ENCODE assay signal across 8 cellular contexts in genomic region chr17:28871056-28871579, GRCh38. TPM values are rescaled to one million over a fixed set of nuclear protein-coding genes. Genes with fewer than 3 reads are reported as not detected.
DNase-seq lines count a peak whose midpoint lies in the region; ATAC-seq and TF ChIP-seq lines count a peak whose summit lies in the region.

No MANE protein-coding gene starts in this region.

- no peak overlapping the region for H2BK120ac ChIP-seq in neuronal stem cell (ENCODE audit: low read depth, low read length)

- no peak overlapping the region for H3K4ac ChIP-seq in neuronal stem cell (ENCODE audit: low read length)

- no peak overlapping the region for H2BK5ac ChIP-seq in neuronal stem cell (ENCODE audit: low read length)

- no peak overlapping the region for H3K4me2 ChIP-seq in neuronal stem cell (ENCODE audit: insufficient read depth, low read length, poor library complexity, severe bottlenecking)

- H2AFZ ChIP-seq in neuronal stem cell (ENCODE audit: low read length): peak overlapping the region; percentile 71

- H3K9me3 ChIP-seq in neuronal stem cell (replicated peaks in 1 of 2; ENCODE audit: control insufficient read depth in 2 of 2, insufficient read depth in 1 of 2, low read depth in 1 of 2, low read length in 2 of 2) (no peaks in the 10 kb centered on the region), adrenal gland (replicated peaks in 1 of 3) (no peaks in the 10 kb centered on the region)

- H4K91ac ChIP-seq in neuronal stem cell (ENCODE audit: low read depth, low read length, poor library complexity): no peak overlapping the region

- H3K18ac ChIP-seq in neuronal stem cell (ENCODE audit: low read length): no peak overlapping the region

- no peak overlapping the region for H3K4me3 Mint-ChIP-seq in glutamatergic neuron (ENCODE audit: unreplicated experiment)

- H3K4me3 ChIP-seq in neuronal stem cell (ENCODE audit: low read length in 2 of 2): no peak overlapping the region
- H3K4me3 ChIP-seq in adrenal gland: no peak overlapping the region

- no peak for TF ChIP-seq POLR2A in adrenal gland (IDR thresholded peaks at IDR 0.05)

- no peak for TF ChIP-seq CTCF in glutamatergic neuron (IDR thresholded peaks at IDR 0.05; ENCODE audit: partially characterized antibody, unreplicated experiment)
- no peak for TF ChIP-seq CTCF in adrenal gland (IDR thresholded peaks at IDR 0.05)

- H3K27ac Mint-ChIP-seq in glutamatergic neuron (ENCODE audit: unreplicated experiment): no peak overlapping the region

- WGBS in neuronal stem cell (ENCODE audit: extremely low coverage in 2 of 2, insufficient read length in 2 of 2, insufficient replicate concordance in 1 of 2), 2 donors: no CpG with 5 or more reads among the region's 6 CpGs
- WGBS in adrenal gland, 4 donors: 76 to 89% (median 83%) methylated on average over 4 to 6 of the region's 6 CpGs

- no peak overlapping the region for H2AK5ac ChIP-seq in neuronal stem cell (ENCODE audit: low read depth, low read length)

- no peak overlapping the region for H3K9ac ChIP-seq in neuronal stem cell (ENCODE audit: low read depth, low read length, poor library complexity)

- peaks cover 0 to 2% of the 10 kb centered on the region in 2 donors for H3K4me1 ChIP-seq in neuronal stem cell (ENCODE audit: control insufficient read depth in 2 of 2, insufficient read depth in 1 of 2, low read depth in 1 of 2, low read length in 2 of 2)
- no peaks in the 10 kb centered on the region for H3K4me1 ChIP-seq in adrenal gland (replicated peaks in 1 of 2)

- no peak overlapping the region for H2BK15ac ChIP-seq in neuronal stem cell (ENCODE audit: low read length)

- H3K36me3 ChIP-seq in neuronal stem cell (replicated peaks in 1 of 2; ENCODE audit: control insufficient read depth in 2 of 2, insufficient read depth in 2 of 2, low read length in 2 of 2): no peaks in the 10 kb centered on the region
- no peaks in the 10 kb centered on the region for H3K36me3 ChIP-seq in adrenal gland (replicated peaks in 1 of 2)

- no peak overlapping the region for H2BK12ac ChIP-seq in neuronal stem cell (ENCODE audit: low read length)

- intact Hi-C loops in adrenal gland (cut with DNase I): no loop called here

- peak; percentile 75 for ATAC-seq in GM18873 (IDR thresholded peaks at IDR 0.05; ENCODE audit: low FRiP score, unreplicated experiment)
- peak; percentile 94 for ATAC-seq in HG02852 (IDR thresholded peaks at IDR 0.05; ENCODE audit: unreplicated experiment)

- no peak overlapping the region for H3K27ac ChIP-seq in neuronal stem cell (replicated peaks; ENCODE audit: low read length)
- no peak overlapping the region for H3K27ac ChIP-seq in adrenal gland

- H3K9me3 Mint-ChIP-seq in glutamatergic neuron (ENCODE audit: unreplicated experiment): peaks cover 5% of the 10 kb centered on the region

- peaks cover 1% of the 10 kb centered on the region for H3K27me3 Mint-ChIP-seq in glutamatergic neuron (ENCODE audit: unreplicated experiment)

- H3K27me3 ChIP-seq in neuronal stem cell (ENCODE audit: control insufficient read depth in 3 of 3, insufficient read depth in 3 of 3, low read depth in 1 of 3, low read length in 3 of 3): no peaks in the 10 kb centered on the region
- no peaks in the 10 kb centered on the region for H3K27me3 ChIP-seq in adrenal gland

- no peak overlapping the region for H3K14ac ChIP-seq in neuronal stem cell (ENCODE audit: low read length)

- DNase-seq in activated CD4-positive, alpha-beta T cell treated with anti-CD3 and anti-CD28 coated beads for 48 hours: peak; percentile 60
- DNase-seq in neuronal stem cell (ENCODE audit: low spot score) (no peak), glutamatergic neuron (no peak), DMS 273 treated with DMSO at 0.1 percent for 48 hours (lab: John Stamatoyannopoulos, UW) (no peak), adrenal gland (no peak), RKO (ENCODE audit: low spot score) (no peak)

- H4K8ac ChIP-seq in neuronal stem cell (ENCODE audit: low read depth, low read length): no peak overlapping the region

- H3K36me3 Mint-ChIP-seq in glutamatergic neuron (ENCODE audit: unreplicated experiment): peaks cover 4% of the 10 kb centered on the region

- peaks cover 5% of the 10 kb centered on the region for H3K4me1 Mint-ChIP-seq in glutamatergic neuron (ENCODE audit: low read depth, unreplicated experiment)

- no peaks in the 10 kb centered on the region for H3K79me1 ChIP-seq in neuronal stem cell (ENCODE audit: low read depth, low read length)

- H3K23ac ChIP-seq in neuronal stem cell (ENCODE audit: low read depth, low read length, poor library complexity): no peak overlapping the region

RNA-seq across cellular contexts. Expression of gene ERAL1, which starts 16.3 kb away (rescaled TPM):
- polyA plus RNA-seq in neuronal stem cell (2013, experiment 1 of 2): 36.2 TPM
- 39.5 TPM for polyA plus RNA-seq in neuronal stem cell (2013, experiment 2 of 2)
- total RNA-seq in glutamatergic neuron (ENCODE audit: unreplicated experiment) (53.3 TPM), adrenal gland (10 to 100 TPM; 45.0 to 62.1 (median 55.1) TPM)
- 10 to 100 TPM; 44.0 to 80.8 (median 60.9) TPM for polyA plus RNA-seq in adrenal gland

RNA-seq across cellular contexts. Expression of gene FLOT2, which starts 26.4 kb away (rescaled TPM):
- 95.3 TPM for polyA plus RNA-seq in neuronal stem cell (2013, experiment 1 of 2)
- polyA plus RNA-seq in neuronal stem cell (2013, experiment 2 of 2): 94.8 TPM
- 143 TPM for total RNA-seq in glutamatergic neuron (ENCODE audit: unreplicated experiment)
- total RNA-seq in adrenal gland: 100 to 1,000 TPM in 2 of 8 donors, 10 to 100 TPM in 6; 48.4 to 193 (median 86.5) TPM
- polyA plus RNA-seq in adrenal gland: 10 to 100 TPM; 36.8 to 43.3 (median 43.1) TPM

RNA-seq across cellular contexts. Expression of gene FAM222B, which starts 28.5 kb away (rescaled TPM):
- polyA plus RNA-seq in neuronal stem cell (2013, experiment 1 of 2): 38.0 TPM
- polyA plus RNA-seq in neuronal stem cell (2013, experiment 2 of 2): 37.2 TPM
- total RNA-seq in glutamatergic neuron (ENCODE audit: unreplicated experiment): 44.0 TPM
- total RNA-seq in adrenal gland: 10 to 100 TPM in 6 of 8 donors, 1 to 10 TPM in 2; 5.5 to 18.3 (median 15.6) TPM
- polyA plus RNA-seq in adrenal gland: 10 to 100 TPM in 2 of 3 donors, 1 to 10 TPM in 1; 4.9 to 16.4 (median 10.6) TPM

RNA-seq across cellular contexts. Expression of gene DHRS13, which starts 31.8 kb away (rescaled TPM):
- polyA plus RNA-seq in neuronal stem cell (2013, experiment 1 of 2): 15.4 TPM
- 14.5 TPM for polyA plus RNA-seq in neuronal stem cell (2013, experiment 2 of 2)
- total RNA-seq in glutamatergic neuron (ENCODE audit: unreplicated experiment) (17.0 TPM), adrenal gland (10 to 100 TPM in 7 of 8 donors, 1 to 10 TPM in 1; 4.4 to 23.5 (median 14.7) TPM)
- polyA plus RNA-seq in adrenal gland: 10 to 100 TPM in 2 of 3 donors, 1 to 10 TPM in 1; 8.9 to 15.4 (median 10.5) TPM
